35 cellular contexts compared by ENCODE assay signal in genomic region chr2:29191817-29192216, GRCh38.
"Had no signal": no experiment of that assay in that cellular context is flagged by ENCODE, and none has a peak within 500 bp of the region (broad histone marks: within the 10 kb centered on the region; RNA-seq: fewer than 3 reads in every experiment).

No MANE protein-coding gene starts in this region.

- H3K4me3 ChIP-seq: MG63 had no signal

- H3K36me3 ChIP-seq: MG63 had no signal

- H3K27me3 ChIP-seq: MG63 had no signal

- H3K9me3 ChIP-seq: MG63 had no signal

- DNase-seq: Karpas-422, Kasumi-1, MG63, MM.1S, MV-4-11, NCI-H1048, NCI-H1092, NCI-H1092 treated with DMSO at 0.1 percent for 48 hours, NCI-H1105, NCI-H1105 treated with DMSO at 0.1 percent for 48 hours, NCI-H1417, NCI-H1417 treated with DMSO at 0.1 percent for 48 hours, NCI-H1436, NCI-H1436 treated with DMSO at 0.1 percent for 48 hours, NCI-H146, NCI-H1694, NCI-H1694 treated with DMSO at 0.1 percent for 48 hours, NCI-H187, NCI-H187 treated with DMSO at 0.1 percent for 48 hours, NCI-H1930, NCI-H2029, NCI-H2029 treated with DMSO at 0.1 percent for 48 hours, NCI-H2081, NCI-H2081 treated with DMSO at 0.1 percent for 48 hours, NCI-H2107, NCI-H2171, NCI-H2171 treated with DMSO at 0.1 percent for 48 hours, NCI-H2227 treated with DMSO at 0.1 percent for 48 hours, NCI-H226, NCI-H345, NCI-H446, NCI-H446 treated with DMSO at 0.1 percent for 48 hours, NCI-H510A, NCI-H510A treated with DMSO at 0.1 percent for 48 hours, NCI-H524 had no signal
